24 cellular contexts compared by ENCODE assay signal in the genomic region with DNA sequence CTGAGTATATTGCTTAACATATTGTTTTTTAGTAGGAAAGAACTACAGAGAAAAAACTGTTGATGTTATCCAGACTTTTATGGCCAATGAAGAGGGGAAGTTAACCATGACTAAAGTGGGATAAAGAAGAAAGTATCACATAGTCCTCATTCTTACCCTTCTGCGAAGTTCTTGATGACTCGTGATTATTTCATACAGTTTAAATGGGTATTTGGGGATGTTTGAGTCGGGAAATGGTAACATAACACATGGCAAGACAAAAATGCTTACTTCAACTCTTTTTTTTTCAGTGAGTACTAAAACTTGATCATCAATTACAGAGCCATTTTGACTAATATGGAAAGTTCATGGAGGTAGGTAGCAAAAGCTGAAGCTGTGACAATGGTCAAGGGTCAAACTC. TPM values are rescaled to one million over a fixed set of nuclear protein-coding genes. Genes with fewer than 3 reads are reported as not detected.
DNase-seq lines count a peak whose midpoint lies in the region; ATAC-seq, FAIRE-seq and TF ChIP-seq lines count a peak whose summit lies in the region.
"Had no signal": no experiment of that assay in that cellular context is flagged by ENCODE, and none has a peak within 500 bp of the region (broad histone marks: within the 10 kb centered on the region; RNA-seq: fewer than 3 reads in every experiment).

No MANE protein-coding gene starts in this region.

- CTCF ChIA-PET in HepG2 (lab: Yijun Ruan, JAX; ENCODE audit: low intra/inter-chr PET ratio, low total read pairs), result interaction anchor here (1.2 to 4.8 kb wide), 2 partner anchors 72 to 171 kb away, joined by 4 to 57 read pairs; no protein-coding TSS in a partner anchor

- TF ChIP-seq RAD21 in HepG2 (CRISPR knock-in tag; IDR thresholded peaks at IDR 0.05), result no peak

- H3K27ac ChIP-seq in HepG2 (ENCODE audit: extremely low read length, insufficient read depth, low read length), result no peak overlapping the region
- no peak overlapping the region for H3K27ac ChIP-seq in right lobe of liver
- H3K27ac ChIP-seq: C4-2B, cardiac muscle cell, prostate gland, testis had no signal

- no peak for TF ChIP-seq CTCF in HepG2 (CRISPR knock-in tag; IDR thresholded peaks at IDR 0.05)
- no peak for TF ChIP-seq CTCF in right lobe of liver (IDR thresholded peaks at IDR 0.05)
- TF ChIP-seq CTCF in bronchial epithelial cell (IDR thresholded peaks at IDR 0.05; ENCODE audit: insufficient read depth, low read length, severe bottlenecking), result no peak

- WGBS in HepG2 (ENCODE audit: low lambda C conversion rate), result 92% methylated on average over 3 of the region's 3 CpGs
- WGBS in right lobe of liver (ENCODE audit: insufficient coverage, low coverage, low lambda C conversion rate, missing lambda C conversion rate), result 81% methylated on average over 3 of the region's 3 CpGs

- POLR2A ChIA-PET in HepG2 (lab: Yijun Ruan, JAX), result interaction anchor here (7.3 kb wide), 1 partner anchor 14 kb away, joined by 202 read pairs; a partner anchor contains a TSS

- H3K79me2 ChIP-seq in HepG2 (ENCODE audit: insufficient read depth, low read length), result peaks cover 33% of the 10 kb centered on the region

- no peak for FAIRE-seq in HepG2 (lab: Jason Lieb, UNC)
- no peak for FAIRE-seq in bronchial epithelial cell (lab: Jason Lieb, UNC)
- FAIRE-seq: D721Med, frontal cortex, H54 had no signal

- no TSS peak for BruUV-seq in HepG2 (replicated peaks; lab: Mats Ljungman, UMichigan)

- H3K4me1 ChIP-seq in HepG2 (ENCODE audit: insufficient read depth, low read length) (peaks cover 26% of the 10 kb centered on the region), right lobe of liver (peaks cover 0 to 15% (median 5%) of the 10 kb centered on the region in 4 donors)
- H3K4me1 ChIP-seq: prostate gland had no signal

- TF ChIP-seq EP300 in HepG2 (IDR thresholded peaks at IDR 0.05; ENCODE audit: low read depth in 2 of 2, low read length in 2 of 2), result no peak
- TF ChIP-seq EP300 in HepG2 (CRISPR knock-in tag; IDR thresholded peaks at IDR 0.05; ENCODE audit: borderline replicate concordance), result no peak

- no peak for ATAC-seq in HepG2
- ATAC-seq in right lobe of liver, result no peak
- ATAC-seq in GM21619 (IDR thresholded peaks at IDR 0.05; ENCODE audit: unreplicated experiment), result no peak
- no peak for ATAC-seq in HG02571 (IDR thresholded peaks at IDR 0.05; ENCODE audit: unreplicated experiment)
- ATAC-seq: activated CD4-positive, CD25-positive, alpha-beta regulatory T cell treated with anti-CD3 and anti-CD28 coated beads, Interleukin-2, amount 50 U/mL, for 24 hours had no signal

- TF ChIP-seq POLR2A in HepG2 (IDR thresholded peaks at IDR 0.05; ENCODE audit: insufficient read depth in 1 of 2, low read depth in 2 of 2, low read length in 2 of 2) (no peak), right lobe of liver (IDR thresholded peaks at IDR 0.05) (no peak)

- DNase-seq in HepG2 (ENCODE audit: low spot score), result no peak
- no peak for DNase-seq in right lobe of liver
- DNase-seq in NCI-H226, result peak; percentile 8
- peak; percentile 68 for DNase-seq in bronchial epithelial cell (ENCODE audit: low read depth)
- DNase-seq in renal cortical epithelial cell (ENCODE audit: low read depth), result peak; percentile 73
- DNase-seq in NCI-H526 (lab: John Stamatoyannopoulos, UW), result no peak
- DNase-seq: islet precursor cell, NCI-H1048, NCI-H187 treated with DMSO at 0.1 percent for 48 hours, NCI-H748 treated with DMSO at 0.1 percent for 48 hours, SHP77, SW 1271, testis had no signal

- peaks cover 3% of the 10 kb centered on the region; the same call in 1 of the 2 replicates for H4K20me1 ChIP-seq in HepG2 (ENCODE audit: insufficient read depth, low read length)

- H3K9me3 ChIP-seq in HepG2 (ENCODE audit: low read length) (no peaks in the 10 kb centered on the region), right lobe of liver (no peaks in the 10 kb centered on the region)
- H3K9me3 ChIP-seq: neutrophil, prostate gland, testis had no signal

- in situ Hi-C loops in HepG2 (cut with HindIII; ENCODE audit: extremely low pct_ligation_motif_present, low pct_unique_long_range_greater_than_20kb), result loop anchor here (5.0 to 10.0 kb wide), 2 partner anchors 70 to 187 kb away; no protein-coding TSS in a partner anchor

- intact Hi-C loops in HepG2 (cut with micrococcal nuclease; ENCODE audit: unreplicated experiment) (loop anchor here (1.0 to 10.0 kb wide), 3 partner anchors 72 to 337 kb away; no protein-coding TSS in a partner anchor), right lobe of liver (cut with DNase I) (no loop called here)

- H3K9ac ChIP-seq in HepG2 (ENCODE audit: insufficient read depth, low read depth, low read length), result no peak overlapping the region

- no peak overlapping the region for H3K4me2 ChIP-seq in HepG2 (ENCODE audit: low read depth, low read length)

- no peak overlapping the region for H2AFZ ChIP-seq in HepG2 (ENCODE audit: low read length)

- no peaks in the 10 kb centered on the region; a peak in 1 of 5 replicates for H3K27me3 ChIP-seq in HepG2 (ENCODE audit: control insufficient read depth in 1 of 2, insufficient read depth in 2 of 2, low read length in 2 of 2)
- no peaks in the 10 kb centered on the region for H3K27me3 ChIP-seq in right lobe of liver
- no peaks in the 10 kb centered on the region for H3K27me3 ChIP-seq in bronchial epithelial cell (ENCODE audit: control insufficient read depth, insufficient read depth, low read length)
- H3K27me3 ChIP-seq: cardiac muscle cell, neutrophil, testis had no signal

- H3K36me3 ChIP-seq in HepG2 (replicated peaks in 1 of 2; ENCODE audit: control insufficient read depth in 1 of 2, insufficient read depth in 2 of 2, low read length in 2 of 2) (peaks cover 10 to 32% of the 10 kb centered on the region in 2 experiments), right lobe of liver (peaks cover 0 to 29% (median 5%) of the 10 kb centered on the region in 4 donors), bronchial epithelial cell (ENCODE audit: control insufficient read depth, insufficient read depth, low read length) (peaks cover 4% of the 10 kb centered on the region)

- H3K4me3 ChIP-seq in HepG2 (replicated peaks in 1 of 3; ENCODE audit: insufficient read depth in 1 of 3, low read depth in 2 of 3, low read length in 3 of 3) (no peak overlapping the region), right lobe of liver (no peak overlapping the region), bronchial epithelial cell (ENCODE audit: low read depth, low read length) (no peak overlapping the region)
- H3K4me3 ChIP-seq: cardiac muscle cell, lung, prostate gland, testis had no signal

RNA-seq across cellular contexts. Expression of a gene that starts 4.9 kb away (rescaled TPM):
- 16.2 and 25.5 TPM in 2 replicates for total RNA-seq in HepG2 (2016; rRNA removed; fragmentation: Illumina TruSeq; extraction: Trizol)
- total RNA-seq in HepG2 (2016; cell fraction: cytosol; rRNA removed; fragmentation: Illumina TruSeq; extraction: Trizol; ENCODE audit: low read depth), result 6.2 and 6.5 TPM in 2 replicates
- total RNA-seq in HepG2 (2016; cell fraction: insoluble cytoplasmic fraction; rRNA removed; fragmentation: Illumina TruSeq; extraction: Trizol), result 17.1 and 25.1 TPM in 2 replicates
- 4.8 and 7.5 TPM in 2 replicates for total RNA-seq in HepG2 (2016; cell fraction: membrane; rRNA removed; fragmentation: Illumina TruSeq; extraction: Trizol)
- 40.2 and 43.9 TPM in 2 replicates for total RNA-seq in HepG2 (2016; cell fraction: nucleus; rRNA removed; fragmentation: Illumina TruSeq; extraction: Trizol)
- 19.6 and 21.1 TPM in 2 replicates for polyA plus RNA-seq in HepG2 (2011; rRNA removed)
- polyA plus RNA-seq in HepG2 (2011; cell fraction: cytosol; rRNA removed), result 7.1 and 7.7 TPM in 2 replicates
- polyA plus RNA-seq in HepG2 (2011; cell fraction: nucleus; rRNA removed), result 33.9 and 48.5 TPM in 2 replicates
- polyA plus RNA-seq in HepG2 (2012), result 20.6 and 26.0 TPM in 2 replicates
- polyA plus RNA-seq in HepG2 (2016; cell fraction: cytosol; fragmentation: Illumina TruSeq; extraction: Trizol; ENCODE audit: low read depth), result 1.7 and 1.9 TPM in 2 replicates
- polyA plus RNA-seq in HepG2 (2016; cell fraction: insoluble cytoplasmic fraction; fragmentation: Illumina TruSeq; extraction: Trizol; ENCODE audit: low read depth), result 15.7 and 18.4 TPM in 2 replicates
- 2.1 and 3.4 TPM in 2 replicates for polyA plus RNA-seq in HepG2 (2016; cell fraction: membrane; fragmentation: Illumina TruSeq; extraction: Trizol; ENCODE audit: low read depth)
- polyA plus RNA-seq in HepG2 (2016; cell fraction: nucleus; fragmentation: Illumina TruSeq; extraction: Trizol; ENCODE audit: insufficient read depth, low read depth), result 81.7 and 89.2 TPM in 2 replicates
- 8.5 and 12.3 TPM in 2 replicates for polyA minus RNA-seq in HepG2 (2011; rRNA and poly(A)+ RNA removed; ENCODE audit: low replicate concordance)
- polyA minus RNA-seq in HepG2 (2011; cell fraction: cytosol; rRNA and poly(A)+ RNA removed), result 3.9 and 5.4 TPM in 2 replicates
- polyA minus RNA-seq in HepG2 (2011; cell fraction: nucleus; rRNA and poly(A)+ RNA removed), result 61.8 and 78.0 TPM in 2 replicates
- 1 to 10 TPM; 2.9 to 9.2 (median 5.5) TPM for total RNA-seq in right lobe of liver
- 9.2 and 10.8 TPM in 2 replicates for total RNA-seq in bronchial epithelial cell
- total RNA-seq in renal cortical epithelial cell, result 4.5 and 11.4 TPM in 2 replicates

RNA-seq across cellular contexts. Expression of a gene that starts 14.1 kb away (rescaled TPM):
- total RNA-seq in HepG2 (2016; rRNA removed; fragmentation: Illumina TruSeq; extraction: Trizol) (503 and 539 TPM in 2 replicates), right lobe of liver (100 to 1,000 TPM; 218 to 431 (median 344) TPM), bronchial epithelial cell (340 and 485 TPM in 2 replicates), renal cortical epithelial cell (235 and 745 TPM in 2 replicates)
- 84.1 and 89.7 TPM in 2 replicates for total RNA-seq in HepG2 (2016; cell fraction: cytosol; rRNA removed; fragmentation: Illumina TruSeq; extraction: Trizol; ENCODE audit: low read depth)
- 489 and 528 TPM in 2 replicates for total RNA-seq in HepG2 (2016; cell fraction: insoluble cytoplasmic fraction; rRNA removed; fragmentation: Illumina TruSeq; extraction: Trizol)
- total RNA-seq in HepG2 (2016; cell fraction: membrane; rRNA removed; fragmentation: Illumina TruSeq; extraction: Trizol), result 116 and 157 TPM in 2 replicates
- total RNA-seq in HepG2 (2016; cell fraction: nucleus; rRNA removed; fragmentation: Illumina TruSeq; extraction: Trizol), result 878 and 919 TPM in 2 replicates
- 622 and 684 TPM in 2 replicates for polyA plus RNA-seq in HepG2 (2011; rRNA removed)
- polyA plus RNA-seq in HepG2 (2011; cell fraction: cytosol; rRNA removed), result 569 and 613 TPM in 2 replicates
- polyA plus RNA-seq in HepG2 (2011; cell fraction: nucleus; rRNA removed), result 1,237 and 1,431 TPM in 2 replicates
- polyA plus RNA-seq in HepG2 (2012), result 388 and 421 TPM in 2 replicates
- polyA plus RNA-seq in HepG2 (2016; cell fraction: cytosol; fragmentation: Illumina TruSeq; extraction: Trizol; ENCODE audit: low read depth), result 39.4 and 49.0 TPM in 2 replicates
- 620 and 627 TPM in 2 replicates for polyA plus RNA-seq in HepG2 (2016; cell fraction: insoluble cytoplasmic fraction; fragmentation: Illumina TruSeq; extraction: Trizol; ENCODE audit: low read depth)
- 60.1 and 80.5 TPM in 2 replicates for polyA plus RNA-seq in HepG2 (2016; cell fraction: membrane; fragmentation: Illumina TruSeq; extraction: Trizol; ENCODE audit: low read depth)
- polyA plus RNA-seq in HepG2 (2016; cell fraction: nucleus; fragmentation: Illumina TruSeq; extraction: Trizol; ENCODE audit: insufficient read depth, low read depth), result 1,021 and 1,036 TPM in 2 replicates
- polyA minus RNA-seq in HepG2 (2011; rRNA and poly(A)+ RNA removed; ENCODE audit: low replicate concordance), result 1,158 and 1,526 TPM in 2 replicates
- polyA minus RNA-seq in HepG2 (2011; cell fraction: cytosol; rRNA and poly(A)+ RNA removed), result 501 and 518 TPM in 2 replicates
- 2,012 and 2,066 TPM in 2 replicates for polyA minus RNA-seq in HepG2 (2011; cell fraction: nucleus; rRNA and poly(A)+ RNA removed)

RNA-seq across cellular contexts. Expression of a gene that starts 14.8 kb away (rescaled TPM):
- total RNA-seq in HepG2 (2016; rRNA removed; fragmentation: Illumina TruSeq; extraction: Trizol) (31.9 and 68.8 TPM in 2 replicates), right lobe of liver (10 to 100 TPM; 11.0 to 27.6 (median 14.0) TPM), bronchial epithelial cell (21.1 and 23.7 TPM in 2 replicates), renal cortical epithelial cell (10.6 and 39.6 TPM in 2 replicates)
- 28.2 and 32.1 TPM in 2 replicates for total RNA-seq in HepG2 (2016; cell fraction: cytosol; rRNA removed; fragmentation: Illumina TruSeq; extraction: Trizol; ENCODE audit: low read depth)
- total RNA-seq in HepG2 (2016; cell fraction: insoluble cytoplasmic fraction; rRNA removed; fragmentation: Illumina TruSeq; extraction: Trizol), result 34.8 and 63.6 TPM in 2 replicates
- 29.6 and 34.9 TPM in 2 replicates for total RNA-seq in HepG2 (2016; cell fraction: membrane; rRNA removed; fragmentation: Illumina TruSeq; extraction: Trizol)
- 128 and 149 TPM in 2 replicates for total RNA-seq in HepG2 (2016; cell fraction: nucleus; rRNA removed; fragmentation: Illumina TruSeq; extraction: Trizol)
- polyA plus RNA-seq in HepG2 (2011; rRNA removed), result 58.6 and 65.9 TPM in 2 replicates
- polyA plus RNA-seq in HepG2 (2011; cell fraction: cytosol; rRNA removed), result 11.6 and 14.3 TPM in 2 replicates
- polyA plus RNA-seq in HepG2 (2011; cell fraction: nucleus; rRNA removed), result 128 and 136 TPM in 2 replicates
- polyA plus RNA-seq in HepG2 (2012), result 42.4 and 43.9 TPM in 2 replicates
- polyA plus RNA-seq in HepG2 (2016; cell fraction: cytosol; fragmentation: Illumina TruSeq; extraction: Trizol; ENCODE audit: low read depth), result 9.9 and 10.0 TPM in 2 replicates
- 31.3 and 31.7 TPM in 2 replicates for polyA plus RNA-seq in HepG2 (2016; cell fraction: insoluble cytoplasmic fraction; fragmentation: Illumina TruSeq; extraction: Trizol; ENCODE audit: low read depth)
- 16.6 and 17.0 TPM in 2 replicates for polyA plus RNA-seq in HepG2 (2016; cell fraction: membrane; fragmentation: Illumina TruSeq; extraction: Trizol; ENCODE audit: low read depth)
- polyA plus RNA-seq in HepG2 (2016; cell fraction: nucleus; fragmentation: Illumina TruSeq; extraction: Trizol; ENCODE audit: insufficient read depth, low read depth), result 274 and 290 TPM in 2 replicates
- polyA minus RNA-seq in HepG2 (2011; rRNA and poly(A)+ RNA removed; ENCODE audit: low replicate concordance), result 37.3 and 40.5 TPM in 2 replicates
- polyA minus RNA-seq in HepG2 (2011; cell fraction: cytosol; rRNA and poly(A)+ RNA removed), result 13.0 and 13.9 TPM in 2 replicates
- polyA minus RNA-seq in HepG2 (2011; cell fraction: nucleus; rRNA and poly(A)+ RNA removed), result 201 and 240 TPM in 2 replicates

RNA-seq across cellular contexts. Expression of a gene that starts 43.1 kb away (rescaled TPM):
- total RNA-seq in HepG2 (2016; rRNA removed; fragmentation: Illumina TruSeq; extraction: Trizol) (0.27 TPM in 1 of 2 replicates, not detected in the other), right lobe of liver (1 to 10 TPM in 4 of 6 experiments, under 1 TPM in 2; 0.57 to 3.0 (median 1.9) TPM), bronchial epithelial cell (0.79 TPM in 1 of 2 replicates, not detected in the other), renal cortical epithelial cell (0.20 TPM in 1 of 2 replicates, not detected in the other)
- not detected in 2 replicates for total RNA-seq in HepG2 (2016; cell fraction: cytosol; rRNA removed; fragmentation: Illumina TruSeq; extraction: Trizol; ENCODE audit: low read depth)
- total RNA-seq in HepG2 (2016; cell fraction: insoluble cytoplasmic fraction; rRNA removed; fragmentation: Illumina TruSeq; extraction: Trizol), result not detected in 2 replicates
- total RNA-seq in HepG2 (2016; cell fraction: membrane; rRNA removed; fragmentation: Illumina TruSeq; extraction: Trizol), result not detected in 2 replicates
- total RNA-seq in HepG2 (2016; cell fraction: nucleus; rRNA removed; fragmentation: Illumina TruSeq; extraction: Trizol), result not detected in 2 replicates
- polyA plus RNA-seq in HepG2 (2011; rRNA removed), result 0.98 and 1.7 TPM in 2 replicates
- polyA plus RNA-seq in HepG2 (2011; cell fraction: cytosol; rRNA removed), result 0.47 and 0.75 TPM in 2 replicates
- 0.80 and 1.5 TPM in 2 replicates for polyA plus RNA-seq in HepG2 (2011; cell fraction: nucleus; rRNA removed)
- 0.57 TPM in 1 of 2 replicates, not detected in the other for polyA plus RNA-seq in HepG2 (2012)
- polyA plus RNA-seq in HepG2 (2016; cell fraction: cytosol; fragmentation: Illumina TruSeq; extraction: Trizol; ENCODE audit: low read depth), result not detected in 2 replicates
- polyA plus RNA-seq in HepG2 (2016; cell fraction: insoluble cytoplasmic fraction; fragmentation: Illumina TruSeq; extraction: Trizol; ENCODE audit: low read depth), result not detected in 2 replicates
- 0.34 TPM in 1 of 2 replicates, not detected in the other for polyA plus RNA-seq in HepG2 (2016; cell fraction: membrane; fragmentation: Illumina TruSeq; extraction: Trizol; ENCODE audit: low read depth)
- 0.64 TPM in 1 of 2 replicates, not detected in the other for polyA plus RNA-seq in HepG2 (2016; cell fraction: nucleus; fragmentation: Illumina TruSeq; extraction: Trizol; ENCODE audit: insufficient read depth, low read depth)
- polyA minus RNA-seq in HepG2 (2011; rRNA and poly(A)+ RNA removed; ENCODE audit: low replicate concordance), result 0.72 TPM in 1 of 2 replicates, not detected in the other
- polyA minus RNA-seq in HepG2 (2011; cell fraction: cytosol; rRNA and poly(A)+ RNA removed), result not detected in 2 replicates
- polyA minus RNA-seq in HepG2 (2011; cell fraction: nucleus; rRNA and poly(A)+ RNA removed), result 1.2 and 2.5 TPM in 2 replicates
- total RNA-seq: cardiac muscle cell had no signal
- polyA plus RNA-seq: cardiac muscle cell had no signal

Comparison
In these comparisons a context has a peak if more than half of its experiments do, and no peak if none do; other contexts are left out.
1. DNase-seq: peak in NCI-H226 (single experiment), bronchial epithelial cell (single experiment) and renal cortical epithelial cell (single experiment); none in HepG2 (single experiment), right lobe of liver (0 of 3) and NCI-H526 (0 of 2).